17 cellular contexts compared by ENCODE assay signal in the genomic region with DNA sequence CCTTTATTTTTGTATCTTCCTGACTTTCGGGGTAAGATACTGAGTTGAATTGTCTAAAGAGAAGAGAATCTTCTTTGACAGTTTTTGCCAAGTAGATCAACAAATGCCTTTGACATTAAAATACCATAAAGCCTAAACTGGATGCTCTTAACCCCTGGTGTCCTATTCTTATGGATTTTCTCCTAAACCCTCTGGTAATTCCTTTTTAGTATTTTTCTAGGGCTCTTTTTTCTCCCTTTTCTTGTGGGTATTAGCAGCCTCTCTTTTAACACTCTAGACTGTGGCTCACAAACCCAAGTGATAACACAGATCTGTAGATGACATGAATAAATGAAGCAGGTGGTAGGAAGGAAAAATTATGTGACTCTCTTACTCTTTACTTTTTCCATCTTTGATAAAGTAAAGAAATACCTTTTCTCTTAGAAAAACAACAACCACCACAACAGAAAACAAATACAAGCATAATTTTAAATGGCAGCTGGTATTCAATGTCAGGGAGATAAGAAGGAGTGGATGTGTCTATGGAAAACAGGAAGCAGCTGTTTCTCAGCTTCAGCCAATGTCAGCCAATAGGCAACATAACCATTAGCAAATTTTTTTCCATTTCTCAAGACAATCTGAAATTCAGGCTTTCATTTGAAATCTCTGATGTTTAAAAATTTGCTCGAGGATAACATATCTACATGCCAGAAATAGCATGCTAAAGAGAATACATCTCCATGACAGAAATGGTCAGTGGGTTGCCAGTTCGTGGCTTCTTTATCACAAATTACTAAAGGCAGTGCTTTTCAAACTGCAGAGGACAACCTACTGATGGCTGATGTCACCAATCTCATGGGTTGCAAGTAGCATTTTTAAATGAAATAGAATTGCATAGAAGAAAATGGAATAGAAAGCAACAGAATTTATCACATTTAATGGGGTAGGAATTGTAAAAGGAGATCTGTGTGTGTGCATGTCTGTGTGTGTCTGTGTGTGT.
A peak's percentile ranks its signal among the peaks of the same experiment; 100 is the strongest.
DNase-seq lines count a peak whose midpoint lies in the region; ATAC-seq, FAIRE-seq and TF ChIP-seq lines count a peak whose summit lies in the region.
"Had no signal": no experiment of that assay in that cellular context is flagged by ENCODE, and none has a peak within 500 bp of the region (broad histone marks: within the 10 kb centered on the region; RNA-seq: fewer than 3 reads in every experiment).

No MANE protein-coding gene starts in this region.

- H3K4me3 ChIP-seq in HepG2 (replicated peaks in 1 of 3; ENCODE audit: insufficient read depth in 1 of 3, low read depth in 2 of 3, low read length in 3 of 3) (no peak overlapping the region), right lobe of liver (no peak overlapping the region), lower leg skin (ENCODE audit: low read depth, poor library complexity, severe bottlenecking) (no peak overlapping the region)
- no peak overlapping the region for H3K4me3 ChIP-seq in effector memory CD4-positive, alpha-beta T cell (ENCODE audit: insufficient read depth, low read depth, low read length, poor library complexity, severe bottlenecking)

- POLR2A ChIA-PET in HepG2 (lab: Yijun Ruan, JAX): no interaction called here

- no peak for TF ChIP-seq RAD21 in HepG2 (CRISPR knock-in tag; IDR thresholded peaks at IDR 0.05)

- DNase-seq in HepG2 (ENCODE audit: low spot score) (no peak), right lobe of liver (no peak), OCI-M1 (lab: John Stamatoyannopoulos, UW) (peak; percentile 74), endothelial cell (ENCODE audit: low spot score) (no peak), nucleus accumbens (lab: John Stamatoyannopoulos, UW) (no peak), lower leg skin (ENCODE audit: low spot score in 2 of 2) (no peak)
- DNase-seq in effector CD4-positive, alpha-beta T cell: no peak
- no peak for DNase-seq in effector memory CD4-positive, alpha-beta T cell
- DNase-seq: activated naive CD4-positive, alpha-beta T cell treated with anti-CD3 and anti-CD28 coated beads, Interleukin-2, amount 10 ng/mL, durations not matched to agents 7 days and 5 days; AML-193; DND-41; effector memory CD8-positive, alpha-beta T cell; HCEC 1CT; islet precursor cell; Kasumi-1; midbrain; NCI-H187 treated with DMSO at 0.1 percent for 48 hours had no signal

- no peak overlapping the region for H3K9ac ChIP-seq in HepG2 (ENCODE audit: insufficient read depth, low read depth, low read length)

- peak overlapping the region; percentile 90 for H3K27ac Mint-ChIP-seq in endothelial cell (ENCODE audit: unreplicated experiment)
- H3K27ac Mint-ChIP-seq: activated naive CD4-positive, alpha-beta T cell treated with anti-CD3 and anti-CD28 coated beads, Interleukin-2, amount 10 ng/mL, durations not matched to agents 7 days and 5 days; effector memory CD8-positive, alpha-beta T cell had no signal

- peaks cover 37% of the 10 kb centered on the region for H3K4me1 Mint-ChIP-seq in endothelial cell (ENCODE audit: unreplicated experiment)
- H3K4me1 Mint-ChIP-seq: activated naive CD4-positive, alpha-beta T cell treated with anti-CD3 and anti-CD28 coated beads, Interleukin-2, amount 10 ng/mL, durations not matched to agents 7 days and 5 days had no signal

- TF ChIP-seq EP300 in HepG2 (IDR thresholded peaks at IDR 0.05; ENCODE audit: low read depth in 2 of 2, low read length in 2 of 2) (no peak), HepG2 (CRISPR knock-in tag; IDR thresholded peaks at IDR 0.05; ENCODE audit: borderline replicate concordance) (no peak)

- no peaks in the 10 kb centered on the region for H3K9me3 Mint-ChIP-seq in endothelial cell (ENCODE audit: unreplicated experiment)
- H3K9me3 Mint-ChIP-seq: activated naive CD4-positive, alpha-beta T cell treated with anti-CD3 and anti-CD28 coated beads, Interleukin-2, amount 10 ng/mL, durations not matched to agents 7 days and 5 days; effector memory CD8-positive, alpha-beta T cell had no signal

- H3K4me3 Mint-ChIP-seq in endothelial cell (ENCODE audit: unreplicated experiment): peak overlapping the region; percentile 56
- H3K4me3 Mint-ChIP-seq: activated naive CD4-positive, alpha-beta T cell treated with anti-CD3 and anti-CD28 coated beads, Interleukin-2, amount 10 ng/mL, durations not matched to agents 7 days and 5 days; effector memory CD8-positive, alpha-beta T cell had no signal

- TF ChIP-seq POLR2A in HepG2 (IDR thresholded peaks at IDR 0.05; ENCODE audit: insufficient read depth in 1 of 2, low read depth in 2 of 2, low read length in 2 of 2) (no peak), right lobe of liver (IDR thresholded peaks at IDR 0.05) (no peak), lower leg skin (IDR thresholded peaks at IDR 0.05) (no peak)

- CTCF ChIA-PET in HepG2 (lab: Yijun Ruan, JAX; ENCODE audit: low intra/inter-chr PET ratio, low total read pairs): no interaction called here

- BruUV-seq in HepG2 (replicated peaks; lab: Mats Ljungman, UMichigan): no TSS peak

- FAIRE-seq in HepG2 (lab: Jason Lieb, UNC): no peak

- H3K27me3 Mint-ChIP-seq in endothelial cell (ENCODE audit: unreplicated experiment): peaks cover 2% of the 10 kb centered on the region
- H3K27me3 Mint-ChIP-seq: activated naive CD4-positive, alpha-beta T cell treated with anti-CD3 and anti-CD28 coated beads, Interleukin-2, amount 10 ng/mL, durations not matched to agents 7 days and 5 days; effector memory CD8-positive, alpha-beta T cell had no signal

- TF ChIP-seq CTCF in HepG2 (CRISPR knock-in tag; IDR thresholded peaks at IDR 0.05): no peak
- no peak for TF ChIP-seq CTCF in right lobe of liver (IDR thresholded peaks at IDR 0.05)
- no peak for TF ChIP-seq CTCF in endothelial cell (IDR thresholded peaks at IDR 0.05; ENCODE audit: unreplicated experiment)
- no peak for TF ChIP-seq CTCF in lower leg skin (IDR thresholded peaks at IDR 0.05)

- ATAC-seq in HepG2 (no peak), right lobe of liver (no peak)

- peak overlapping the region; percentile 18 for H2AFZ ChIP-seq in HepG2 (ENCODE audit: low read length)

- H3K9me3 ChIP-seq in HepG2 (ENCODE audit: low read length) (no peaks in the 10 kb centered on the region), right lobe of liver (no peaks in the 10 kb centered on the region)
- H3K9me3 ChIP-seq in effector memory CD4-positive, alpha-beta T cell (ENCODE audit: control insufficient read depth, low read length): no peaks in the 10 kb centered on the region

- H3K27ac ChIP-seq in HepG2 (ENCODE audit: extremely low read length, insufficient read depth, low read length): peak overlapping the region; percentile 66
- H3K27ac ChIP-seq in right lobe of liver: no peak overlapping the region
- H3K27ac ChIP-seq in effector memory CD4-positive, alpha-beta T cell (ENCODE audit: insufficient read depth, low read length, poor library complexity, severe bottlenecking): no peak overlapping the region

- H4K20me1 ChIP-seq in HepG2 (ENCODE audit: insufficient read depth, low read length): no peaks in the 10 kb centered on the region

- intact Hi-C loops in HepG2 (cut with micrococcal nuclease; ENCODE audit: unreplicated experiment) (loop anchor here (1.0 to 5.0 kb wide), 2 partner anchors 32 to 78 kb away; no protein-coding TSS in a partner anchor), right lobe of liver (cut with DNase I) (no loop called here), lower leg skin (cut with DNase I; ENCODE audit: low total_unique reads) (no loop called here)

- 94% methylated on average over 3 of the region's 3 CpGs for WGBS in HepG2 (ENCODE audit: low lambda C conversion rate)
- 60% methylated on average over 3 of the region's 3 CpGs for WGBS in right lobe of liver (ENCODE audit: insufficient coverage, low coverage, low lambda C conversion rate, missing lambda C conversion rate)
- WGBS in lower leg skin, 2 donors: 66 to 80% methylated on average over 3 of the region's 3 CpGs

- no peak overlapping the region for H3K4me2 ChIP-seq in HepG2 (ENCODE audit: low read depth, low read length)

- no peaks in the 10 kb centered on the region for H3K36me3 Mint-ChIP-seq in endothelial cell (ENCODE audit: low read depth, unreplicated experiment)
- H3K36me3 Mint-ChIP-seq: activated naive CD4-positive, alpha-beta T cell treated with anti-CD3 and anti-CD28 coated beads, Interleukin-2, amount 10 ng/mL, durations not matched to agents 7 days and 5 days had no signal

- peaks cover 63% of the 10 kb centered on the region for H3K4me1 ChIP-seq in HepG2 (ENCODE audit: insufficient read depth, low read length)
- H3K4me1 ChIP-seq in right lobe of liver: no peaks in the 10 kb centered on the region
- no peaks in the 10 kb centered on the region for H3K4me1 ChIP-seq in effector memory CD4-positive, alpha-beta T cell (ENCODE audit: control insufficient read depth, insufficient read depth, low read length, poor library complexity, severe bottlenecking)

- H3K79me2 ChIP-seq in HepG2 (ENCODE audit: insufficient read depth, low read length): no peaks in the 10 kb centered on the region

- H3K36me3 ChIP-seq in HepG2 (replicated peaks in 1 of 2; ENCODE audit: control insufficient read depth in 1 of 2, insufficient read depth in 2 of 2, low read length in 2 of 2) (no peaks in the 10 kb centered on the region), right lobe of liver (no peaks in the 10 kb centered on the region)
- no peaks in the 10 kb centered on the region for H3K36me3 ChIP-seq in effector memory CD4-positive, alpha-beta T cell (ENCODE audit: control insufficient read depth, insufficient read depth, low read length)

- in situ Hi-C loops in HepG2 (cut with HindIII; ENCODE audit: extremely low pct_ligation_motif_present, low pct_unique_long_range_greater_than_20kb): no loop called here

- H3K27me3 ChIP-seq in HepG2 (ENCODE audit: control insufficient read depth in 1 of 2, insufficient read depth in 2 of 2, low read length in 2 of 2) (no peaks in the 10 kb centered on the region), right lobe of liver (no peaks in the 10 kb centered on the region)
- H3K27me3 ChIP-seq in effector memory CD4-positive, alpha-beta T cell (replicated peaks; ENCODE audit: control insufficient read depth, insufficient read depth, low read length, poor library complexity, severe bottlenecking): no peaks in the 10 kb centered on the region

TF ChIP-seq in HepG2, 621 proteins besides CTCF, POLR2A, EP300 and RAD21:
- 0 out of 2 replicates have a peak, but pooled peaks have one; percentile 16 for TF ChIP-seq RBFOX2 (IDR thresholded peaks at IDR 0.05; ENCODE audit: low read depth, low read length)
- TF ChIP-seq, protein P1, sequence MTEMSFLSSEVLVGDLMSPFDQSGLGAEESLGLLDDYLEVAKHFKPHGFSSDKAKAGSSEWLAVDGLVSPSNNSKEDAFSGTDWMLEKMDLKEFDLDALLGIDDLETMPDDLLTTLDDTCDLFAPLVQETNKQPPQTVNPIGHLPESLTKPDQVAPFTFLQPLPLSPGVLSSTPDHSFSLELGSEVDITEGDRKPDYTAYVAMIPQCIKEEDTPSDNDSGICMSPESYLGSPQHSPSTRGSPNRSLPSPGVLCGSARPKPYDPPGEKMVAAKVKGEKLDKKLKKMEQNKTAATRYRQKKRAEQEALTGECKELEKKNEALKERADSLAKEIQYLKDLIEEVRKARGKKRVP (CRISPR knock-in tag; IDR thresholded peaks at IDR 0.05): peak in 1 of 2 experiments; percentile 44; a peak in 2 of 4 replicates
- no peak for TF ChIP-seq ZNF34 (CRISPR knock-in tag; IDR thresholded peaks at IDR 0.05; ENCODE audit: borderline replicate concordance)
- TF ChIP-seq ELF4 (CRISPR knock-in tag; IDR thresholded peaks at IDR 0.05; ENCODE audit: borderline replicate concordance): peak; percentile 13; the same call in 1 of the 2 replicates
